In the genomic region with DNA sequence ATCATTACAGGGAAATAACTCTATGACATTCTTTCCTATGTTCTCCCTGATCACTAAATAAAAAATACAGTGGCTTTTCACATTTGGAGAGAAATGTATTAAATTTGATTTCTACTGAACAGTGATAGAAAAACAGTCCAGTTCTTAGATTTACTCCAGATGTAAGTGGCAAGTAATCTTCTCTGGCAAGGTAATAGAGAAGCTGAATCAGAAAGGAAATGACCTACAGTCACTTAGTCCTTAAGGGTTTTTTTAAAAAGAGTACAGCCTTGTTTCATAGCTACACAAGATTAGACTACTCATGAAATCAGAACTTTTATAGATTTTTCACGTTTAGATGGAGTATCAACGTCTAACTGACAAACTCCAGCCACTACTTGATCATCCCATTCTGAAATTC, we compare ENCODE assay signal across 29 cellular contexts.
"Had no signal": no experiment of that assay in that cellular context is flagged by ENCODE, and none has a peak within 500 bp of the region (broad histone marks: within the 10 kb centered on the region; RNA-seq: fewer than 3 reads in every experiment).

No MANE protein-coding gene starts in this region.

- DNase-seq: activated B cell treated with CpG ODN at 0.5 μM for 24 hours; activated CD4-positive, alpha-beta memory T cell treated with anti-CD3 and anti-CD28 coated beads for 36 hours; activated CD4-positive, alpha-beta T cell treated with anti-CD3 and anti-CD28 coated beads for 4 hours; activated CD4-positive, alpha-beta T cell treated with anti-CD3 and anti-CD28 coated beads, Interleukin-2, amount 10 ng/mL, durations not matched to agents 24 days and 14 days; activated CD4-positive, alpha-beta T cell treated with anti-CD3 and anti-CD28 coated beads, Interleukin-2, amount 50 U/mL, for 1 hour; activated CD4-positive, alpha-beta T cell treated with anti-CD3 and anti-CD28 coated beads, Interleukin-2, amount 50 U/mL, for 4 hours; activated CD4-positive, CD25-positive, alpha-beta regulatory T cell treated with anti-CD3 and anti-CD28 coated beads, Interleukin-2, amount 50 U/mL, for 72 hours; activated CD8-positive, alpha-beta memory T cell treated with anti-CD3 and anti-CD28 coated beads, Interleukin-2, amount 50 U/mL, for 4 hours; activated CD8-positive, alpha-beta T cell treated with anti-CD3 and anti-CD28 coated beads for 36 hours; activated effector memory CD4-positive, alpha-beta T cell treated with anti-CD3 and anti-CD28 coated beads, Interleukin-2, amount 50 U/mL, for 16 hours; activated gamma-delta T cell treated with Interleukin-2 at 50 U/mL for 16 hours; activated naive CD4-positive, alpha-beta T cell; activated naive CD4-positive, alpha-beta T cell treated with anti-CD3 and anti-CD28 coated beads for 36 hours; activated naive CD4-positive, alpha-beta T cell treated with anti-CD3 and anti-CD28 coated beads, Interleukin-2, amount 50 U/mL, for 16 hours; activated naive CD8-positive, alpha-beta T cell treated with anti-CD3 and anti-CD28 coated beads for 36 hours; activated T-cell treated with anti-CD3 and anti-CD28 coated beads for 4 hours; activated T-cell treated with anti-CD3 and anti-CD28 coated beads, Interleukin-2, amount 50 U/mL, for 1 hour; activated T-cell treated with anti-CD3 and anti-CD28 coated beads, Interleukin-2, amount 50 U/mL, for 4 hours; activated T-cell treated with anti-CD3 and anti-CD28 coated beads, Interleukin-2, amount 50 U/mL, for 72 hours; adrenal gland; amniotic stem cell; aorta; body of pancreas; brain microvascular endothelial cell; central memory CD4-positive, alpha-beta T cell; T-helper 1 cell; T-helper 2 cell; T-helper 9 cell had no signal

- H3K4me3 ChIP-seq: adrenal gland, body of pancreas, breast epithelium had no signal
